ENCODE assay signal across 8 cellular contexts in the genomic region with DNA sequence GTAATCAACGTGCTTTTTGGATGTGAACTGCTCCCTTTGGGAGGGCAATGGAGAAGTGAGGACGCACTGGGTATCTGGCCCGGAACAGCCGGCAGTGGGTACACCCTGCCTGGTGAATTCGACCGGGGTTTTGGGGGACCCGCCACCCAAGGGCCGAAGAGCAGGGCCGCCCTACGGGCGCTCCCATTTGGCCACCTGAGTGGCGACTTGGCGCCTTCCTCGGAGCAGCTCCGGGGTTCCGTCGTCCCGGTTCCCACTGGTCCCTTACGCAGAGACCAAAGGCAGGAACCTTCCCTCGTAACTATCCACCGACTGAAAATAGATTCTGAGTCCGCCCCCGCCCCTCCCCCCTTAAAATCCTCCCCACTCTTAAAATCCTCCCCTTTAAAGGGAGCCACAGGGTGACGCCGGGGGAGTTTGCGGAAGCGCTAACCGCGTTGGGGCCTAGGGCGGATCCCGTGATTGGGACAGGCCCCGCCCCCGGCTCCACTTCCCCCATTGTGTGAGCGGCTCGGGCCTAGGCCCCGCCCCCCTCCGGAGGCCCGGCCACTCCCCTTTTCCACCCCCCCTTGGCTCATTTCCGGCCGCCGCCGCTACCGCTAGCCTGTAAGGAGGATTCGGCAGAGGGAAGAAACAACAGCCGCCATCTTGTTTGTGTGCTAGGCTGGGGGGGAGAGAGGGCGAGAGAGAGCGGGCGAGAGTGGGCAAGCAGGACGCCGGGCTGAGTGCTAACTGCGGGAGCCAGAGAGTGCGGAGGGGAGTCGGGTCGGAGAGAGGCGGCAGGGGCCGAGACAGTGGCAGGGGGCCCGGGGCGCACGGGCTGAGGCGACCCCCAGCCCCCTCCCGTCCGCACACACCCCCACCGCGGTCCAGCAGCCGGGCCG. TPM values are rescaled to one million over a fixed set of nuclear protein-coding genes. Genes with fewer than 3 reads are reported as not detected.
DNase-seq lines count a peak whose midpoint lies in the region; ATAC-seq, FAIRE-seq and TF ChIP-seq lines count a peak whose summit lies in the region.

No MANE protein-coding gene starts in this region.

- H3K23ac ChIP-seq in H1 (ENCODE audit: insufficient read length) (no peak overlapping the region), mesenchymal stem cell (ENCODE audit: low read length in 2 of 2) (peak overlapping the region in 1 of 2 experiments; percentile 66)

- H3K9ac ChIP-seq in H1 (replicated peaks in 1 of 4; ENCODE audit: extremely low read depth in 1 of 4, low read depth in 3 of 4, low read length in 3 of 4) (peak overlapping the region; percentile 96 to 100 (median 99)), mesenchymal stem cell (ENCODE audit: low read length) (peak overlapping the region; percentile 99)

- H4K20me1 ChIP-seq in H1 (replicated peaks in 1 of 2; ENCODE audit: control insufficient read depth in 1 of 2, insufficient read depth in 2 of 2, low read length in 2 of 2), result peaks cover 10 to 25% of the 10 kb centered on the region in 2 experiments

- peak overlapping the region; percentile 100 for H3K27ac ChIP-seq in H1 (ENCODE audit: low read depth, low read length)
- peak overlapping the region; percentile 92 for H3K27ac ChIP-seq in mesenchymal stem cell (ENCODE audit: low read length, poor library complexity, severe bottlenecking)

- H4K91ac ChIP-seq in H1 (replicated peaks; ENCODE audit: insufficient read length, low read length), result peak overlapping the region; percentile 100
- peak overlapping the region; percentile 98 for H4K91ac ChIP-seq in mesenchymal stem cell (ENCODE audit: low read length)

- H3K36me3 ChIP-seq in H1 (ENCODE audit: control insufficient read depth in 2 of 4, insufficient read depth in 4 of 4, low read length in 3 of 4) (peaks cover 0 to 3% (median 0%) of the 10 kb centered on the region in 4 experiments; a peak in 1 of 8 replicates), mesenchymal stem cell (ENCODE audit: control insufficient read depth in 1 of 2, insufficient read depth in 2 of 2, low read depth in 1 of 2, low read length in 2 of 2) (peaks cover 0 to 4% of the 10 kb centered on the region in 2 experiments)

- H2BK120ac ChIP-seq in H1 (replicated peaks; ENCODE audit: low read depth, low read length), result peak overlapping the region; percentile 90
- peak overlapping the region; percentile 97 for H2BK120ac ChIP-seq in mesenchymal stem cell (ENCODE audit: low read depth, low read length)

- H3K23me2 ChIP-seq in H1 (ENCODE audit: low read depth, low read length), result no peaks in the 10 kb centered on the region; the same call in 1 of the 2 replicates

- peak overlapping the region; percentile 69 to 83 for H3K4me2 ChIP-seq in H1 (ENCODE audit: insufficient read depth in 1 of 2, low read depth in 2 of 2, low read length in 2 of 2)
- peak overlapping the region; percentile 47 for H3K4me2 ChIP-seq in mesenchymal stem cell (ENCODE audit: low read length, poor library complexity, severe bottlenecking)

- FAIRE-seq in H1 (lab: Jason Lieb, UNC), result no peak

- peak overlapping the region; percentile 81 to 93 (median 87) for H3K4me3 ChIP-seq in H1 (ENCODE audit: extremely low read depth in 1 of 4, insufficient read depth in 2 of 4, low read depth in 3 of 4, low read length in 4 of 4)
- H3K4me3 ChIP-seq in mesenchymal stem cell (ENCODE audit: insufficient read depth in 1 of 2, low read depth in 1 of 2, low read length in 2 of 2), result peak overlapping the region; percentile 90 to 97

- H2BK20ac ChIP-seq in H1 (ENCODE audit: low read length), result no peak overlapping the region

- peak; percentile 78 to 80 for TF ChIP-seq POLR2A in H1 (IDR thresholded peaks at IDR 0.05; ENCODE audit: control extremely low read depth in 1 of 2, low read depth in 2 of 2, low read length in 2 of 2)

- ATAC-seq in GM21381 (IDR thresholded peaks at IDR 0.05; ENCODE audit: unreplicated experiment), result peak; percentile 66

- H3K4me1 ChIP-seq in H1 (replicated peaks in 1 of 4; ENCODE audit: control insufficient read depth in 3 of 4, insufficient read depth in 4 of 4, low read length in 3 of 4) (no peaks in the 10 kb centered on the region; a peak in 3 of 7 replicates), mesenchymal stem cell (ENCODE audit: control insufficient read depth, insufficient read depth, low read depth, low read length) (peaks cover 2% of the 10 kb centered on the region)

- TF ChIP-seq CTCF in H1 (IDR thresholded peaks at IDR 0.05; ENCODE audit: control extremely low read depth in 1 of 3, insufficient read depth in 1 of 3, low read depth in 1 of 3, low read length in 3 of 3), result no peak

- H2BK12ac ChIP-seq in H1 (ENCODE audit: low read depth, low read length) (peak overlapping the region; percentile 39; the same call in 1 of the 2 replicates), mesenchymal stem cell (ENCODE audit: low read length in 2 of 2) (peak overlapping the region in 1 of 2 experiments; percentile 86)

- H2BK15ac ChIP-seq in H1 (ENCODE audit: low read length) (no peak overlapping the region), mesenchymal stem cell (ENCODE audit: low read depth, poor library complexity, severe bottlenecking) (peak overlapping the region; percentile 94)

- CTCF ChIA-PET in H1 (lab: Charles Lee; ENCODE audit: partially characterized antibody), result interaction anchor here (2.5 kb wide), 1 partner anchor 169 kb away, joined by 9 read pairs; no protein-coding TSS in a partner anchor

- no peak overlapping the region for H3K14ac ChIP-seq in H1 (ENCODE audit: insufficient read length)
- peak overlapping the region; percentile 19 to 99 for H3K14ac ChIP-seq in mesenchymal stem cell (ENCODE audit: low read length in 2 of 2)

- H2AK5ac ChIP-seq in H1 (ENCODE audit: low read depth, low read length) (peak overlapping the region; percentile 88; the same call in 1 of the 2 replicates), mesenchymal stem cell (ENCODE audit: low read length, severe bottlenecking) (no peak overlapping the region)

- POLR2A ChIA-PET in H1 (lab: Charles Lee; ENCODE audit: partially characterized antibody), result interaction anchor here (0.6 to 6.5 kb wide), 11 partner anchors 16 to 146 kb away, joined by 3 to 59 read pairs (median 4); a partner anchor contains a TSS

- peak; percentile 98 for DNase-seq in COR-L47 (lab: John Stamatoyannopoulos, UW)
- peak in 75 of 76 experiments; percentile 52 to 99 (median 97) for DNase-seq in HUDEP-2 (lab: John Stamatoyannopoulos, UW; ENCODE audit: unreplicated experiment in 76 of 76)
- peak; percentile 97 for DNase-seq in NOMO-1 treated with dmso at 0.1 percent for 144 hours (lab: John Stamatoyannopoulos, UW; ENCODE audit: unreplicated experiment)
- peak; percentile 97 for DNase-seq in activated CD8-positive, alpha-beta memory T cell treated with anti-CD3 and anti-CD28 coated beads, Interleukin-2, amount 50 U/mL, for 1 hour (ENCODE audit: extremely low read depth)
- peak; percentile 96 to 98 for DNase-seq in H1 (ENCODE audit: low read depth in 1 of 2, low spot score in 2 of 2)
- DNase-seq in mesenchymal stem cell, result peak; percentile 99
- peak; percentile 98 for DNase-seq in stimulated activated CD8-positive, alpha-beta memory T cell treated with anti-CD3 and anti-CD28 coated beads, Interleukin-12 subunit alpha, Interleukin-12 subunit beta, amount 100 ng/mL, for 24 hours (ENCODE audit: extremely low read depth)

- peak overlapping the region; percentile 100; the same call in 1 of the 2 replicates for H4K8ac ChIP-seq in H1 (ENCODE audit: extremely low read depth, insufficient read depth, low read length)
- peak overlapping the region; percentile 89 for H4K8ac ChIP-seq in mesenchymal stem cell (ENCODE audit: low read length)

- 0 out of 3 replicates have a peak, but pooled peaks of 1 of the 2 experiments have one; percentile 22 for TF ChIP-seq EP300 in H1 (IDR thresholded peaks at IDR 0.05; ENCODE audit: borderline replicate concordance in 1 of 2, low read depth in 2 of 2, low read length in 2 of 2)

- no peak for TF ChIP-seq RAD21 in H1 (IDR thresholded peaks at IDR 0.05 in 1 of 2, conservative IDR thresholded peaks at IDR 0.05 in 1 of 2; ENCODE audit: low read depth in 2 of 2, low read length in 2 of 2)

- WGBS in H1 (ENCODE audit: extremely low coverage in 1 of 2, insufficient coverage in 1 of 2, insufficient read length in 1 of 2, insufficient replicate concordance in 2 of 2, low coverage in 1 of 2, low lambda C conversion rate in 2 of 2, missing lambda C conversion rate in 1 of 2), 2 experiments, result 2% methylated on average over 56 of the region's 66 CpGs; no CpG with 5 or more reads in 1 of the 2 experiments
- WGBS in mesenchymal stem cell, result under 1% methylated on average over 38 of the region's 66 CpGs

- H3K9me3 ChIP-seq in H1 (ENCODE audit: insufficient read depth in 2 of 2, low read depth in 1 of 2, low read length in 1 of 2), result no peaks in the 10 kb centered on the region
- no peaks in the 10 kb centered on the region for H3K9me3 ChIP-seq in mesenchymal stem cell (ENCODE audit: control insufficient read depth, low read length)

- H3K79me1 ChIP-seq in H1 (ENCODE audit: low read depth, low read length), result no peaks in the 10 kb centered on the region
- no peaks in the 10 kb centered on the region for H3K79me1 ChIP-seq in mesenchymal stem cell (replicated peaks; ENCODE audit: low read length, poor library complexity, severe bottlenecking)

- H3K4ac ChIP-seq in H1 (replicated peaks; ENCODE audit: insufficient read length, low read depth, low read length) (peak overlapping the region; percentile 94), mesenchymal stem cell (ENCODE audit: low read depth in 1 of 2, low read length in 2 of 2) (peak overlapping the region; percentile 42 to 100)

- peak overlapping the region; percentile 95 for H3K18ac ChIP-seq in H1 (ENCODE audit: extremely low read depth, low read length)
- peak overlapping the region; percentile 93 to 100 for H3K18ac ChIP-seq in mesenchymal stem cell (ENCODE audit: low read depth in 1 of 2, low read length in 2 of 2)

- peak overlapping the region; percentile 100 for H2BK5ac ChIP-seq in H1 (ENCODE audit: low read depth, low read length)
- peak overlapping the region; percentile 99 for H2BK5ac ChIP-seq in mesenchymal stem cell (ENCODE audit: low read depth, low read length, poor library complexity, severe bottlenecking)

- H3K56ac ChIP-seq in H1 (replicated peaks; ENCODE audit: insufficient read length, low read depth, low read length), result peak overlapping the region; percentile 99

- H3K79me2 ChIP-seq in H1 (ENCODE audit: control insufficient read depth in 1 of 2, insufficient read depth in 2 of 2, low read length in 2 of 2), result peaks cover 37 to 40% of the 10 kb centered on the region in 2 experiments

- H3K27me3 ChIP-seq in H1 (replicated peaks in 1 of 4; ENCODE audit: control insufficient read depth in 3 of 4, extremely low read depth in 1 of 4, insufficient read depth in 3 of 4, low read length in 3 of 4), result no peaks in the 10 kb centered on the region
- no peaks in the 10 kb centered on the region for H3K27me3 ChIP-seq in mesenchymal stem cell (ENCODE audit: control insufficient read depth in 1 of 2, insufficient read depth in 1 of 2, low read length in 2 of 2)

- H4K5ac ChIP-seq in H1 (ENCODE audit: insufficient read length, low read depth, low read length), result peak overlapping the region; percentile 98

- H2AFZ ChIP-seq in H1 (ENCODE audit: low read length) (peak overlapping the region; percentile 45; the same call in 1 of the 2 replicates), mesenchymal stem cell (ENCODE audit: low read depth, low read length) (peak overlapping the region; percentile 48)

RNA-seq across cellular contexts. Expression of a gene that starts 1.0 kb away (rescaled TPM):
- total RNA-seq in H1 (2021; fragmentation: NEBNext Ultra II Directional; extraction: Animal tissue kit (Norgen Biotek cat#: 25700)), result 106 and 109 TPM in 2 replicates
- polyA plus RNA-seq in H1 (2011; rRNA removed), result 39.5 and 62.6 TPM in 2 replicates
- polyA plus RNA-seq in H1 (2011; cell fraction: cytosol; rRNA removed), result 27.1 TPM
- 99.3 TPM for polyA plus RNA-seq in H1 (2011; cell fraction: nucleus; rRNA removed)
- polyA plus RNA-seq in H1 (2012, experiment 1 of 2), result 63.1 to 84.7 TPM (median 69.5 TPM) in 4 replicates
- polyA plus RNA-seq in H1 (2012, experiment 2 of 2), result 4.9 TPM
- 34.6 TPM for polyA plus RNA-seq in H1 (2013, experiment 1 of 2)
- 32.0 TPM for polyA plus RNA-seq in H1 (2013, experiment 2 of 2)
- 144 and 149 TPM in 2 replicates for polyA minus RNA-seq in H1 (2011; rRNA and poly(A)+ RNA removed)
- polyA minus RNA-seq in H1 (2011; cell fraction: cytosol; rRNA and poly(A)+ RNA removed), result 76.2 TPM
- 129 TPM for polyA minus RNA-seq in H1 (2011; cell fraction: nucleus; rRNA and poly(A)+ RNA removed)
- polyA plus RNA-seq in mesenchymal stem cell (2013, experiment 1 of 2), result 26.0 TPM
- polyA plus RNA-seq in mesenchymal stem cell (2013, experiment 2 of 2), result 22.2 TPM

Comparison
In these comparisons a context has a peak if more than half of its experiments do, and no peak if none do; other contexts are left out.
1. Peak in every context shown above with its lines: DNase-seq, ATAC-seq, H3K4me3 ChIP-seq and H3K27ac ChIP-seq.